ENCODE assay signal across 8 cellular contexts in the genomic region with DNA sequence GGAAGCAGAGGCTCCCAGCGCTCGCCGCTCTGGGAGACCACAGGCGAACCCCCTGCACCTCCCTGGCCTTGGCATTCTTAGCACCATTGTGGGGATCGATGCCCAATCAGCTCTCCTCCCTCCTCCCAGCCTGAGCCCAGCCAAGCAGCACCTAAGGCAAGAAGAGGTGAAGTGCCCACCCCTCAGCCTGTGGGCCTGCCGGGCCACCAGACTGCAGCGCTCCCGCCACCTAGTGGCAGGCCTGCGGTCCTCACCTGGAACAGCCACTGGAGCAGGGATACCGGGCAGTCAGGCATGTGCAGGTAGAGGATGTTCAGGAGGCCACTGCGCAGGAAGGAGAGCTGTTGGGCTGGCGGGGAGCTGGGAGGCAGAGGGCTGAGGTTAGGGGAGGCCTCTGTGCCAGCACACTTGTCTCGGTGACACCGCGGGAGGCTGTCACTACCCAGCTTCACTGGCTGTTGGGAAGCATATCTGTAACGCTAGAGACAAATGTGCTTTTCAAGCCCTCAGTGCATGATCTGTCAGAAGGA. TPM values are rescaled to one million over a fixed set of nuclear protein-coding genes. Genes with fewer than 3 reads are reported as not detected.
DNase-seq lines count a peak whose midpoint lies in the region; ATAC-seq and TF ChIP-seq lines count a peak whose summit lies in the region.

No MANE protein-coding gene starts in this region.

- in situ Hi-C loops in KBM-7 (cut with MboI; ENCODE audit: low pct_unique_long_range_greater_than_20kb, low sequenced_read_pairs) (loop anchor here (10.0 kb wide), 1 partner anchor 96 kb away; the partner anchor contains the start of gene ANKRD39), Panc1 (cut with HindIII; ENCODE audit: low pct_unique_long_range_greater_than_20kb, low sequenced_read_pairs) (no loop called here)

- POLR2A ChIA-PET in Panc1 (lab: Charles Lee), result no interaction called here

- no peaks in the 10 kb centered on the region for H3K9me3 ChIP-seq in Panc1 (ENCODE audit: control insufficient read depth, insufficient read depth, low read depth, low read length)

- H3K4me3 ChIP-seq in GM06990 (replicated peaks; ENCODE audit: low read depth, low read length), result no peak overlapping the region
- no peak overlapping the region for H3K4me3 ChIP-seq in Panc1 (ENCODE audit: low read depth in 2 of 2, low read length in 2 of 2)
- H3K4me3 ChIP-seq in fibroblast of mammary gland (ENCODE audit: control insufficient read depth, low read depth, low read length), result no peak overlapping the region

- peak; percentile 93 for TF ChIP-seq CTCF in GM06990 (IDR thresholded peaks at IDR 0.05; ENCODE audit: insufficient read depth, low read length, poor library complexity, severe bottlenecking)
- peak; percentile 98 for TF ChIP-seq CTCF in Panc1 (IDR thresholded peaks at IDR 0.05)
- TF ChIP-seq CTCF in fibroblast of mammary gland (conservative IDR thresholded peaks at IDR 0.05; ENCODE audit: control insufficient read depth, insufficient read depth, low read depth, low read length), result peak; percentile 71
- TF ChIP-seq CTCF in nephron progenitor cell (IDR thresholded peaks at IDR 0.05), result peak; percentile 95

- H3K27ac ChIP-seq in Panc1 (ENCODE audit: low read length), result no peak overlapping the region

- intact Hi-C loops in Panc1 (cut with micrococcal nuclease; ENCODE audit: unreplicated experiment), result no loop called here

- peaks cover 24% of the 10 kb centered on the region for H3K4me1 Mint-ChIP-seq in activated T-cell treated with anti-CD3 and anti-CD28 coated beads, Interleukin-2, amount 50 U/mL, for 72 hours (ENCODE audit: low read depth)
- peaks cover 54% of the 10 kb centered on the region for H3K4me1 Mint-ChIP-seq in nephron progenitor cell

- H3K27me3 ChIP-seq in GM06990 (replicated peaks; ENCODE audit: control insufficient read depth, insufficient read depth, low read length) (no peaks in the 10 kb centered on the region; the same call in 1 of the 2 replicates), Panc1 (ENCODE audit: control insufficient read depth, insufficient read depth, low read length) (no peaks in the 10 kb centered on the region)

- no peak overlapping the region for H3K27ac Mint-ChIP-seq in activated T-cell treated with anti-CD3 and anti-CD28 coated beads, Interleukin-2, amount 50 U/mL, for 72 hours
- H3K27ac Mint-ChIP-seq in nephron progenitor cell, result no peak overlapping the region

- no peaks in the 10 kb centered on the region for H3K36me3 Mint-ChIP-seq in activated T-cell treated with anti-CD3 and anti-CD28 coated beads, Interleukin-2, amount 50 U/mL, for 72 hours (ENCODE audit: insufficient read depth in 2 of 2)
- H3K36me3 Mint-ChIP-seq in nephron progenitor cell (ENCODE audit: low read depth), result no peaks in the 10 kb centered on the region

- no peak overlapping the region for H3K4me3 Mint-ChIP-seq in activated T-cell treated with anti-CD3 and anti-CD28 coated beads, Interleukin-2, amount 50 U/mL, for 72 hours
- H3K4me3 Mint-ChIP-seq in nephron progenitor cell, result no peak overlapping the region

- no peaks in the 10 kb centered on the region for H3K36me3 ChIP-seq in GM06990 (ENCODE audit: control insufficient read depth, insufficient read depth, low read length)
- H3K36me3 ChIP-seq in Panc1 (ENCODE audit: control insufficient read depth, insufficient read depth, low read length), result no peaks in the 10 kb centered on the region

- H3K4me1 ChIP-seq in Panc1 (ENCODE audit: control insufficient read depth, insufficient read depth, low read length), result no peaks in the 10 kb centered on the region

- H3K27me3 Mint-ChIP-seq in activated T-cell treated with anti-CD3 and anti-CD28 coated beads, Interleukin-2, amount 50 U/mL, for 72 hours (ENCODE audit: low read depth), result no peaks in the 10 kb centered on the region
- peaks cover 27% of the 10 kb centered on the region for H3K27me3 Mint-ChIP-seq in nephron progenitor cell (ENCODE audit: low read depth, poor library complexity)

- DNase-seq in GM06990 (ENCODE audit: extremely low read depth, insufficient read length) (peak; percentile 53), KBM-7 (peak; percentile 66), Panc1 (ENCODE audit: low read depth, low spot score) (peak; percentile 27), fibroblast of mammary gland (ENCODE audit: low read depth) (peak; percentile 31), nephron progenitor cell (peak; percentile 85)
- peak; percentile 76 to 81 for DNase-seq in activated T-cell treated with anti-CD3 and anti-CD28 coated beads, Interleukin-2, amount 50 U/mL, for 72 hours
- DNase-seq in stimulated activated naive CD8-positive, alpha-beta T cell treated with anti-CD3 and anti-CD28 coated beads, Interleukin-15, Interleukin-2, amounts not matched to agents 100 U/mL and 50 U/mL, for 24 hours, result peak; percentile 83

- CTCF ChIA-PET in Panc1 (lab: Charles Lee), result interaction anchor here (0.6 to 1.6 kb wide), 4 partner anchors 78 to 106 kb away, joined by 3 to 6 read pairs (median 4); partner anchors contain the start of gene ANKRD39

- no peaks in the 10 kb centered on the region for H3K9me3 Mint-ChIP-seq in activated T-cell treated with anti-CD3 and anti-CD28 coated beads, Interleukin-2, amount 50 U/mL, for 72 hours
- H3K9me3 Mint-ChIP-seq in nephron progenitor cell, result no peaks in the 10 kb centered on the region

- BruUV-seq in Panc1 (replicated peaks; lab: Mats Ljungman, UMichigan), result no TSS peak

- peak; percentile 95 for ATAC-seq in Panc1
- ATAC-seq in activated T-cell treated with anti-CD3 and anti-CD28 coated beads, Interleukin-2, amount 50 U/mL, for 72 hours (replicated peaks in 1 of 2), result peak; percentile 88
- ATAC-seq in stimulated activated naive CD8-positive, alpha-beta T cell treated with anti-CD3 and anti-CD28 coated beads, Interleukin-15, Interleukin-2, amounts not matched to agents 100 U/mL and 50 U/mL, for 24 hours, result peak; percentile 88
- no peak for ATAC-seq in HG02970 (IDR thresholded peaks at IDR 0.05; ENCODE audit: low FRiP score, unreplicated experiment)

RNA-seq across cellular contexts. Expression of gene FAM178B, which starts 35.2 kb away (rescaled TPM):
- 0.26 TPM for total RNA-seq in Panc1 (2021; ENCODE audit: unreplicated experiment)
- 0.31 TPM for polyA plus RNA-seq in Panc1 (2012; ENCODE audit: insufficient read length)
- total RNA-seq in activated T-cell treated with anti-CD3 and anti-CD28 coated beads, Interleukin-2, amount 50 U/mL, for 72 hours, result 1 to 10 TPM; 1.0 to 1.2 TPM

Comparison
In these comparisons a context has a peak if more than half of its experiments do, and no peak if none do; other contexts are left out.
1. DNase-seq: peak in every context shown above with its lines; median percentile 85 in nephron progenitor cell; 83 in stimulated activated naive CD8-positive, alpha-beta T cell treated with anti-CD3 and anti-CD28 coated beads, Interleukin-15, Interleukin-2, amounts not matched to agents 100 U/mL and 50 U/mL, for 24 hours; 78 in activated T-cell treated with anti-CD3 and anti-CD28 coated beads, Interleukin-2, amount 50 U/mL, for 72 hours; 66 in KBM-7; 53 in GM06990; 31 in fibroblast of mammary gland; 27 in Panc1.